In genomic region chr7:55113760-55114541, GRCh38 we compare ENCODE assay signal across 17 cellular contexts.
A peak's percentile ranks its signal among the peaks of the same experiment; 100 is the strongest.
DNase-seq lines count a peak whose midpoint lies in the region; ATAC-seq, FAIRE-seq and TF ChIP-seq lines count a peak whose summit lies in the region.
"Had no signal": no experiment of that assay in that cellular context is flagged by ENCODE, and none has a peak within 500 bp of the region (broad histone marks: within the 10 kb centered on the region; RNA-seq: fewer than 3 reads in every experiment).

No MANE protein-coding gene starts in this region.

- intact Hi-C loops in natural killer cell (cut with micrococcal nuclease) = no loop called here
- intact Hi-C loops in left lung (cut with DNase I) = no loop called here

- H3K4me3 Mint-ChIP-seq in natural killer cell = no peak overlapping the region
- H3K4me3 Mint-ChIP-seq in natural killer cell treated with Interleukin-12 subunit alpha and Interleukin-12 subunit beta and Interleukin-15 and Interleukin-18, amount 100 ng/mL, for 72 hours = no peak overlapping the region
- H3K4me3 Mint-ChIP-seq: CD4-positive, CD25-positive, alpha-beta regulatory T cell had no signal

- H2AFZ ChIP-seq in smooth muscle cell (ENCODE audit: low read depth) = no peak overlapping the region

- TF ChIP-seq CTCF in natural killer cell (IDR thresholded peaks at IDR 0.05) (no peak), RWPE1 (conservative IDR thresholded peaks at IDR 0.05; ENCODE audit: low read depth) (no peak), left lung (IDR thresholded peaks at IDR 0.05) (no peak), smooth muscle cell (IDR thresholded peaks at IDR 0.05; ENCODE audit: borderline replicate concordance, insufficient read depth, poor library complexity, severe bottlenecking) (no peak)

- H3K4me2 ChIP-seq in smooth muscle cell = no peak overlapping the region
- H3K4me2 ChIP-seq: SK-N-SH had no signal

- no peak overlapping the region for H3K9ac ChIP-seq in smooth muscle cell (ENCODE audit: low read depth)
- H3K9ac ChIP-seq: SK-N-SH had no signal

- no peak overlapping the region for H3K4me3 ChIP-seq in left lung
- H3K4me3 ChIP-seq in smooth muscle cell = no peak overlapping the region

- WGBS in smooth muscle cell (ENCODE audit: low lambda C conversion rate) = 98% methylated on average over 3 of the region's 3 CpGs

- ATAC-seq in natural killer cell = peak; percentile 48 to 85 (median 63)
- ATAC-seq in natural killer cell treated with Interleukin-12 subunit alpha and Interleukin-12 subunit beta and Interleukin-15 and Interleukin-18, amount 100 ng/mL, for 72 hours = no peak
- ATAC-seq in left lung = peak; percentile 71
- ATAC-seq in GM19328 (IDR thresholded peaks at IDR 0.05; ENCODE audit: unreplicated experiment) = no peak
- ATAC-seq in HG03521 (IDR thresholded peaks at IDR 0.05; ENCODE audit: unreplicated experiment) = no peak
- ATAC-seq: Right ventricle myocardium inferior had no signal

- H3K27ac Mint-ChIP-seq in natural killer cell = peak overlapping the region in 1 of 2 donors; percentile 69
- H3K27ac Mint-ChIP-seq in natural killer cell treated with Interleukin-12 subunit alpha and Interleukin-12 subunit beta and Interleukin-15 and Interleukin-18, amount 100 ng/mL, for 72 hours = peak overlapping the region in 1 of 2 donors; percentile 9
- H3K27ac Mint-ChIP-seq: CD4-positive, CD25-positive, alpha-beta regulatory T cell had no signal

- peaks cover 11 to 12% of the 10 kb centered on the region in 2 donors for H3K4me1 Mint-ChIP-seq in natural killer cell
- H3K4me1 Mint-ChIP-seq in natural killer cell treated with Interleukin-12 subunit alpha and Interleukin-12 subunit beta and Interleukin-15 and Interleukin-18, amount 100 ng/mL, for 72 hours (ENCODE audit: low read depth in 2 of 2) = peaks cover 4 to 6% of the 10 kb centered on the region in 2 donors
- H3K4me1 Mint-ChIP-seq: CD4-positive, CD25-positive, alpha-beta regulatory T cell had no signal

- H3K27ac ChIP-seq in RWPE1 (peak overlapping the region; percentile 61), left lung (peak overlapping the region in 1 of 2 donors; percentile 37), smooth muscle cell (ENCODE audit: low read depth) (no peak overlapping the region)

- H3K36me3 ChIP-seq in left lung = no peaks in the 10 kb centered on the region
- no peaks in the 10 kb centered on the region for H3K36me3 ChIP-seq in smooth muscle cell (ENCODE audit: low read depth)

- FAIRE-seq in H54 (lab: Jason Lieb, UNC) = no peak

- no peaks in the 10 kb centered on the region for H3K79me2 ChIP-seq in smooth muscle cell (ENCODE audit: low read depth)

- H3K27me3 ChIP-seq in left lung (no peaks in the 10 kb centered on the region), smooth muscle cell (ENCODE audit: low read depth) (no peaks in the 10 kb centered on the region)

- H3K9me3 ChIP-seq in left lung (no peaks in the 10 kb centered on the region), smooth muscle cell (replicated peaks; ENCODE audit: low read depth) (no peaks in the 10 kb centered on the region)
- H3K9me3 ChIP-seq: SK-N-SH had no signal

- peaks cover 0 to under 1% of the 10 kb centered on the region in 2 donors for H3K27me3 Mint-ChIP-seq in natural killer cell (ENCODE audit: low read depth in 2 of 2)
- H3K27me3 Mint-ChIP-seq in natural killer cell treated with Interleukin-12 subunit alpha and Interleukin-12 subunit beta and Interleukin-15 and Interleukin-18, amount 100 ng/mL, for 72 hours = peaks cover 0 to 2% of the 10 kb centered on the region in 2 donors

- DNase-seq in natural killer cell (no peak), RWPE1 (ENCODE audit: low spot score) (no peak), left lung (no peak), smooth muscle cell (lab: John Stamatoyannopoulos, UW; ENCODE audit: unreplicated experiment) (no peak), H54 (ENCODE audit: insufficient read length, low spot score) (no peak)
- DNase-seq in natural killer cell treated with Interleukin-12 subunit alpha and Interleukin-12 subunit beta and Interleukin-15 and Interleukin-18, amount 100 ng/mL, for 72 hours (ENCODE audit: low spot score) = no peak
- DNase-seq: AML-193; CD4-positive, CD25-positive, alpha-beta regulatory T cell; MM.1S; NCI-H1105 treated with DMSO at 0.1 percent for 48 hours; NCI-H187; NCI-H2171 treated with DMSO at 0.1 percent for 48 hours; NCI-H524; SK-N-SH had no signal

- H4K20me1 ChIP-seq in smooth muscle cell (ENCODE audit: low read depth) = no peaks in the 10 kb centered on the region

- peaks cover 6% of the 10 kb centered on the region for H3F3A ChIP-seq in smooth muscle cell (ENCODE audit: low read depth)

- TF ChIP-seq POLR2A in H54 (IDR thresholded peaks at IDR 0.05; ENCODE audit: low read depth, low read length) = no peak

- POLR2A ChIA-PET in RWPE1 (lab: Yijun Ruan, JAX; ENCODE audit: low non-redundant PET) = no interaction called here

- CTCF ChIA-PET in RWPE1 (lab: Yijun Ruan, JAX) = interaction anchor here (0.7 to 1.2 kb wide), 2 partner anchors 15 to 141 kb away, joined by 3 to 4 read pairs; no protein-coding TSS in a partner anchor

- H3K4me1 ChIP-seq in left lung = peaks cover 26% of the 10 kb centered on the region in 2 donors
- H3K4me1 ChIP-seq in smooth muscle cell (ENCODE audit: low read depth) = peaks cover 13% of the 10 kb centered on the region

- no peaks in the 10 kb centered on the region for H3K36me3 Mint-ChIP-seq in natural killer cell
- no peaks in the 10 kb centered on the region for H3K36me3 Mint-ChIP-seq in natural killer cell treated with Interleukin-12 subunit alpha and Interleukin-12 subunit beta and Interleukin-15 and Interleukin-18, amount 100 ng/mL, for 72 hours
- H3K36me3 Mint-ChIP-seq: CD4-positive, CD25-positive, alpha-beta regulatory T cell had no signal

- no peaks in the 10 kb centered on the region for H3K9me3 Mint-ChIP-seq in natural killer cell
- H3K9me3 Mint-ChIP-seq in natural killer cell treated with Interleukin-12 subunit alpha and Interleukin-12 subunit beta and Interleukin-15 and Interleukin-18, amount 100 ng/mL, for 72 hours = no peaks in the 10 kb centered on the region
- H3K9me3 Mint-ChIP-seq: CD4-positive, CD25-positive, alpha-beta regulatory T cell had no signal

Comparison
In these comparisons a context has a peak if more than half of its experiments do, and no peak if none do; other contexts are left out.
1. ATAC-seq: peak in natural killer cell (3 of 3) and left lung (single experiment); none in natural killer cell treated with Interleukin-12 subunit alpha and Interleukin-12 subunit beta and Interleukin-15 and Interleukin-18, amount 100 ng/mL, for 72 hours (0 of 2), GM19328 (single experiment) and HG03521 (single experiment).